ENCODE assay signal across 8 cellular contexts in genomic region chr18:53567935-53568574, GRCh38.
A peak's percentile ranks its signal among the peaks of the same experiment; 100 is the strongest.
DNase-seq lines count a peak whose midpoint lies in the region; ATAC-seq and TF ChIP-seq lines count a peak whose summit lies in the region.

No MANE protein-coding gene starts in this region.

- H3K4me1 Mint-ChIP-seq in H9 (peaks cover 20 to 21% of the 10 kb centered on the region in 2 experiments), chondrocyte (ENCODE audit: low read depth) (no peaks in the 10 kb centered on the region)
- no peaks in the 10 kb centered on the region for H3K4me1 Mint-ChIP-seq in stimulated activated naive CD8-positive, alpha-beta T cell treated with anti-CD3 and anti-CD28 coated beads, Interleukin-15, amount 100 ng/mL, for 72 hours

- no peak overlapping the region for H2BK20ac ChIP-seq in H9 (ENCODE audit: low read depth, low read length, poor library complexity, severe bottlenecking)

- no peak overlapping the region for H2BK120ac ChIP-seq in H9 (ENCODE audit: low read depth, low read length, poor library complexity, severe bottlenecking)

- no peak overlapping the region for H3K14ac ChIP-seq in H9 (ENCODE audit: insufficient read depth, low read length)

- WGBS in H9 (ENCODE audit: extremely low coverage, insufficient read length, low lambda C conversion rate): no CpG with 5 or more reads among the region's 12 CpGs

- no peak overlapping the region for H3K4me3 ChIP-seq in DND-41 (ENCODE audit: low read depth in 1 of 2, low read length in 2 of 2)

- H3K4me1 ChIP-seq in DND-41 (ENCODE audit: insufficient read depth, low read length) (no peaks in the 10 kb centered on the region), H9 (ENCODE audit: insufficient read depth, low read length) (peaks cover 3% of the 10 kb centered on the region; the same call in 1 of the 2 replicates)

- H4K20me1 ChIP-seq in DND-41 (ENCODE audit: insufficient read depth, low read length) (no peaks in the 10 kb centered on the region), H9 (ENCODE audit: control insufficient read depth, insufficient read depth, insufficient read length) (no peaks in the 10 kb centered on the region)

- H2AFZ ChIP-seq in DND-41 (ENCODE audit: low read depth, low read length) (no peak overlapping the region), H9 (ENCODE audit: low read length) (no peak overlapping the region)

- H3K18ac ChIP-seq in H9 (ENCODE audit: insufficient read length, low read depth, low read length): no peak overlapping the region

- no peak overlapping the region for H2BK15ac ChIP-seq in H9 (ENCODE audit: low read depth, low read length)

- H3K79me2 ChIP-seq in DND-41 (ENCODE audit: insufficient read depth, low read length): no peaks in the 10 kb centered on the region
- no peaks in the 10 kb centered on the region for H3K79me2 ChIP-seq in H9 (ENCODE audit: insufficient read depth, low read length)

- H2BK12ac ChIP-seq in H9 (ENCODE audit: insufficient read length, low read depth, low read length): no peak overlapping the region

- H3K36me3 Mint-ChIP-seq in H9 (ENCODE audit: insufficient read depth in 1 of 3, low read depth in 3 of 3): no peaks in the 10 kb centered on the region
- no peaks in the 10 kb centered on the region for H3K36me3 Mint-ChIP-seq in chondrocyte (ENCODE audit: low read depth)

- H3T11ph ChIP-seq in H9 (ENCODE audit: low read length): no peak overlapping the region

- no peak overlapping the region for H2BK5ac ChIP-seq in H9 (ENCODE audit: insufficient read length, low read length)

- no peak overlapping the region for H3K4me3 Mint-ChIP-seq in H9
- H3K4me3 Mint-ChIP-seq in chondrocyte (ENCODE audit: unreplicated experiment): no peak overlapping the region
- no peak overlapping the region for H3K4me3 Mint-ChIP-seq in stimulated activated naive CD8-positive, alpha-beta T cell treated with anti-CD3 and anti-CD28 coated beads, Interleukin-15, amount 100 ng/mL, for 72 hours

- H3K4me2 ChIP-seq in DND-41 (ENCODE audit: insufficient read depth, low read length): no peak overlapping the region
- no peak overlapping the region for H3K4me2 ChIP-seq in H9 (ENCODE audit: insufficient read depth, insufficient read length, low read length)

- H4K8ac ChIP-seq in H9 (replicated peaks; ENCODE audit: insufficient read length, low read depth, low read length): no peak overlapping the region

- H3K79me1 ChIP-seq in H9 (ENCODE audit: insufficient read depth, low read depth, low read length, poor library complexity, severe bottlenecking): no peaks in the 10 kb centered on the region

- H3K56ac ChIP-seq in H9 (ENCODE audit: insufficient read length, low read depth, low read length): no peak overlapping the region

- H3K27ac ChIP-seq in DND-41 (ENCODE audit: low read length): no peak overlapping the region
- H3K27ac ChIP-seq in H9 (ENCODE audit: insufficient read length, low read depth, low read length): no peak overlapping the region

- TF ChIP-seq CTCF in DND-41 (IDR thresholded peaks at IDR 0.05; ENCODE audit: borderline replicate concordance, extremely low read depth, low read length, poor library complexity, severe bottlenecking): peak; percentile 72
- TF ChIP-seq CTCF in H9 (conservative IDR thresholded peaks at IDR 0.05): peak; percentile 69
- TF ChIP-seq CTCF in chondrocyte (IDR thresholded peaks at IDR 0.05): peak; percentile 84

- no peaks in the 10 kb centered on the region for H3K36me3 ChIP-seq in DND-41 (ENCODE audit: insufficient read depth, low read length)

- no peak overlapping the region for H3K4ac ChIP-seq in H9 (ENCODE audit: low read depth, low read length)

- no peaks in the 10 kb centered on the region for H3K9me3 ChIP-seq in DND-41 (ENCODE audit: insufficient read depth, low read length, severe bottlenecking)
- H3K9me3 ChIP-seq in H9 (ENCODE audit: control insufficient read depth, low read depth, low read length): no peaks in the 10 kb centered on the region

- ATAC-seq in DND-41 (ENCODE audit: insufficient read depth, low read depth) (no peak), GM21526 (IDR thresholded peaks at IDR 0.05; ENCODE audit: low FRiP score, unreplicated experiment) (no peak)
- no peak for ATAC-seq in stimulated activated naive CD8-positive, alpha-beta T cell treated with anti-CD3 and anti-CD28 coated beads, Interleukin-15, amount 100 ng/mL, for 72 hours

- H4K91ac ChIP-seq in H9 (ENCODE audit: insufficient read length, low read depth, low read length): no peak overlapping the region

- no peak overlapping the region for H3K9ac ChIP-seq in DND-41 (ENCODE audit: low read depth, low read length)
- H3K9ac ChIP-seq in H9 (ENCODE audit: extremely low read depth, insufficient read length, low read length): no peak overlapping the region

- H2AK5ac ChIP-seq in H9 (ENCODE audit: insufficient read length, low read length): no peak overlapping the region

- H3K27me3 ChIP-seq in DND-41 (ENCODE audit: insufficient read depth, low read length, poor library complexity) (no peaks in the 10 kb centered on the region), H9 (ENCODE audit: insufficient read depth, low read length) (no peaks in the 10 kb centered on the region)

- H3K9me3 Mint-ChIP-seq in H9 (no peaks in the 10 kb centered on the region; a peak in 1 of 5 replicates), chondrocyte (ENCODE audit: low read depth) (no peaks in the 10 kb centered on the region)
- H3K9me3 Mint-ChIP-seq in stimulated activated naive CD8-positive, alpha-beta T cell treated with anti-CD3 and anti-CD28 coated beads, Interleukin-15, amount 100 ng/mL, for 72 hours: no peaks in the 10 kb centered on the region

- H3K27me3 Mint-ChIP-seq in H9 (ENCODE audit: low read depth): no peaks in the 10 kb centered on the region
- H3K27me3 Mint-ChIP-seq in chondrocyte (ENCODE audit: low read depth): peaks cover 18% of the 10 kb centered on the region
- no peaks in the 10 kb centered on the region for H3K27me3 Mint-ChIP-seq in stimulated activated naive CD8-positive, alpha-beta T cell treated with anti-CD3 and anti-CD28 coated beads, Interleukin-15, amount 100 ng/mL, for 72 hours

- DNase-seq in DND-41 (peak; percentile 4), H9 (no peak), NCI-H460 (ENCODE audit: extremely low read depth, low read depth) (peak; percentile 5), chondrocyte (ENCODE audit: low spot score) (no peak), medulla oblongata (ENCODE audit: extremely low spot score) (peak; percentile 38)
- no peak for DNase-seq in stimulated activated naive CD8-positive, alpha-beta T cell treated with anti-CD3 and anti-CD28 coated beads, Interleukin-15, amount 100 ng/mL, for 72 hours
- no peak for DNase-seq in stimulated activated CD4-positive, alpha-beta T cell treated with anti-CD3 and anti-CD28 coated beads, Interleukin-4, amount 100 ng/mL, for 4 hours

- H3K23me2 ChIP-seq in H9 (ENCODE audit: insufficient read length, low read depth, low read length, poor library complexity, severe bottlenecking): no peaks in the 10 kb centered on the region

- H3K27ac Mint-ChIP-seq in H9: 0 out of 7 replicates have a peak overlapping the region, but pooled peaks of 1 of the 3 experiments have one; percentile 36
- no peak overlapping the region for H3K27ac Mint-ChIP-seq in chondrocyte (ENCODE audit: unreplicated experiment)
- H3K27ac Mint-ChIP-seq in stimulated activated naive CD8-positive, alpha-beta T cell treated with anti-CD3 and anti-CD28 coated beads, Interleukin-15, amount 100 ng/mL, for 72 hours: no peak overlapping the region

- H4K5ac ChIP-seq in H9 (ENCODE audit: insufficient read length, low read depth, low read length): no peak overlapping the region

- H3K23ac ChIP-seq in H9 (ENCODE audit: insufficient read length, low read depth, low read length): no peak overlapping the region

Comparison
In these comparisons a context has a peak if more than half of its experiments do, and no peak if none do; other contexts are left out.
1. DNase-seq: peak in DND-41 (single experiment), NCI-H460 (single experiment) and medulla oblongata (single experiment); none in H9 (single experiment), chondrocyte (single experiment), stimulated activated naive CD8-positive, alpha-beta T cell treated with anti-CD3 and anti-CD28 coated beads, Interleukin-15, amount 100 ng/mL, for 72 hours (0 of 2) and stimulated activated CD4-positive, alpha-beta T cell treated with anti-CD3 and anti-CD28 coated beads, Interleukin-4, amount 100 ng/mL, for 4 hours (0 of 2).
2. Peak in every context shown above with its lines, with median percentiles within 50 percentile points of each other: CTCF ChIP-seq.